Comparison of ENCODE assay signal across 20 cellular contexts in genomic region chr3:104425416-104425815, GRCh38.
DNase-seq lines count a peak whose midpoint lies in the region; ATAC-seq and TF ChIP-seq lines count a peak whose summit lies in the region.
"Had no signal": no experiment of that assay in that cellular context is flagged by ENCODE, and none has a peak within 500 bp of the region (broad histone marks: within the 10 kb centered on the region; RNA-seq: fewer than 3 reads in every experiment).

No MANE protein-coding gene starts in this region.

- no peaks in the 10 kb centered on the region for H3K9me2 ChIP-seq in PC-9 (ENCODE audit: insufficient read depth)

- no peak overlapping the region for H3K27ac Mint-ChIP-seq in activated CD4-positive, alpha-beta T cell treated with anti-CD3 and anti-CD28 coated beads for 36 hours
- H3K27ac Mint-ChIP-seq: CD4-positive, CD25-positive, alpha-beta regulatory T cell; H9; T-helper 17 cell had no signal

- CTCF ChIA-PET in HEK293T (lab: Yijun Ruan, JAX) (no interaction called here), PC-9 (lab: Charles Lee) (interaction anchor here (0.6 kb wide), 1 partner anchor 979 kb away, joined by 3 read pairs; no protein-coding TSS in a partner anchor)
- CTCF ChIA-PET in activated CD4-positive, alpha-beta T cell treated with anti-CD3 and anti-CD28 coated beads for 36 hours (lab: Charles Lee), result no interaction called here

- H3K4me1 ChIP-seq in cardiac muscle cell (ENCODE audit: low read depth) (peaks cover 28% of the 10 kb centered on the region), PC-9 (replicated peaks; ENCODE audit: insufficient read depth) (no peaks in the 10 kb centered on the region), osteoblast (ENCODE audit: insufficient read depth, low read length) (no peaks in the 10 kb centered on the region)

- TF ChIP-seq CTCF in cardiac muscle cell (IDR thresholded peaks at IDR 0.05; ENCODE audit: low read depth, low read length) (no peak), PC-9 (conservative IDR thresholded peaks at IDR 0.05) (no peak), osteoblast (IDR thresholded peaks at IDR 0.05; ENCODE audit: extremely low read depth, low read depth, low read length) (no peak)

- POLR2A ChIA-PET in HEK293T (lab: Yijun Ruan, JAX) (no interaction called here), PC-9 (lab: Charles Lee; ENCODE audit: unreplicated experiment) (no interaction called here)
- POLR2A ChIA-PET in activated CD4-positive, alpha-beta T cell treated with anti-CD3 and anti-CD28 coated beads for 36 hours (lab: Charles Lee), result no interaction called here

- H3K27me3 ChIP-seq in cardiac muscle cell, result no peaks in the 10 kb centered on the region
- H3K27me3 ChIP-seq in PC-9 (ENCODE audit: insufficient read depth, low read depth), result no peaks in the 10 kb centered on the region
- H3K27me3 ChIP-seq in osteoblast (ENCODE audit: insufficient read depth, low read length), result no peaks in the 10 kb centered on the region

- H3K4me3 Mint-ChIP-seq in activated CD4-positive, alpha-beta T cell treated with anti-CD3 and anti-CD28 coated beads for 36 hours, result no peak overlapping the region
- H3K4me3 Mint-ChIP-seq: CD4-positive, CD25-positive, alpha-beta regulatory T cell; H9; T-helper 17 cell had no signal

- H3K9me3 Mint-ChIP-seq in activated CD4-positive, alpha-beta T cell treated with anti-CD3 and anti-CD28 coated beads for 36 hours (ENCODE audit: low read depth), result no peaks in the 10 kb centered on the region

- H4K20me1 ChIP-seq in PC-9 (ENCODE audit: insufficient read depth) (no peaks in the 10 kb centered on the region), osteoblast (ENCODE audit: insufficient read depth, low read length) (no peaks in the 10 kb centered on the region)

- intact Hi-C loops in cardiac septum (cut with DNase I), result no loop called here
- intact Hi-C loops in PC-9 (cut with micrococcal nuclease; ENCODE audit: unreplicated experiment), result no loop called here
- intact Hi-C loops in activated CD4-positive, alpha-beta T cell treated with anti-CD3 and anti-CD28 coated beads for 36 hours (cut with DNase I, micrococcal nuclease), result no loop called here

- H3K9me3 ChIP-seq in cardiac muscle cell (ENCODE audit: low read depth) (no peaks in the 10 kb centered on the region), PC-9 (ENCODE audit: insufficient read depth, low read depth) (no peaks in the 10 kb centered on the region), osteoblast (ENCODE audit: low read depth, low read length) (no peaks in the 10 kb centered on the region)

- no peaks in the 10 kb centered on the region for H3F3A ChIP-seq in PC-9 (ENCODE audit: insufficient read depth, low read depth)

- H3K36me3 Mint-ChIP-seq in activated CD4-positive, alpha-beta T cell treated with anti-CD3 and anti-CD28 coated beads for 36 hours (ENCODE audit: low read depth), result no peaks in the 10 kb centered on the region
- H3K36me3 Mint-ChIP-seq: CD4-positive, CD25-positive, alpha-beta regulatory T cell had no signal

- no peak overlapping the region for H3K4me3 ChIP-seq in cardiac muscle cell
- H3K4me3 ChIP-seq in PC-9, result no peak overlapping the region
- no peak overlapping the region for H3K4me3 ChIP-seq in osteoblast (ENCODE audit: insufficient read depth, low read length)

- H3K79me2 ChIP-seq in PC-9 (ENCODE audit: low read depth) (no peaks in the 10 kb centered on the region), osteoblast (ENCODE audit: insufficient read depth, low read length) (no peaks in the 10 kb centered on the region)

- H2AFZ ChIP-seq in PC-9, result peak overlapping the region; percentile 5; the same call in 1 of the 2 replicates
- peak overlapping the region; percentile 10 for H2AFZ ChIP-seq in osteoblast (ENCODE audit: low read length)

- BruUV-seq in PC-9 (replicated peaks; lab: Mats Ljungman, UMichigan), result no TSS peak

- no peak for DNase-seq in cardiac muscle cell (ENCODE audit: low read depth in 1 of 2, low spot score in 1 of 2)
- no peak for DNase-seq in cardiac septum (ENCODE audit: low spot score)
- DNase-seq in HEK293T (ENCODE audit: extremely low spot score), result no peak
- no peak for DNase-seq in PC-9
- DNase-seq in osteoblast (ENCODE audit: insufficient read length, low spot score, missing footprints), result no peak
- no peak for DNase-seq in islet precursor cell
- DNase-seq in activated CD4-positive, alpha-beta T cell treated with anti-CD3 and anti-CD28 coated beads for 36 hours, result no peak
- DNase-seq: CD4-positive, CD25-positive, alpha-beta regulatory T cell; DMS79; GDM1; H9; MV-4-11; NCI-H1694; NCI-H2107; NCI-H446; NK-92 treated with Interleukin-12 subunit alpha and Interleukin-12 subunit beta, amount 100 ng/mL, for 24 hours; OCI-M1; T-helper 17 cell had no signal

- no peaks in the 10 kb centered on the region for H3K27me3 Mint-ChIP-seq in activated CD4-positive, alpha-beta T cell treated with anti-CD3 and anti-CD28 coated beads for 36 hours
- H3K27me3 Mint-ChIP-seq: CD4-positive, CD25-positive, alpha-beta regulatory T cell; T-helper 17 cell had no signal

- no peaks in the 10 kb centered on the region for H3K36me3 ChIP-seq in cardiac muscle cell
- H3K36me3 ChIP-seq in PC-9 (ENCODE audit: low read depth), result no peaks in the 10 kb centered on the region
- H3K36me3 ChIP-seq in osteoblast (ENCODE audit: insufficient read depth, low read length), result no peaks in the 10 kb centered on the region

- peak overlapping the region; percentile 42 for H3K27ac ChIP-seq in cardiac muscle cell
- H3K27ac ChIP-seq in PC-9, result no peak overlapping the region
- H3K27ac ChIP-seq in osteoblast (ENCODE audit: low read depth, low read length), result no peak overlapping the region
- H3K27ac ChIP-seq: RWPE1 had no signal

- H3K4me1 Mint-ChIP-seq in activated CD4-positive, alpha-beta T cell treated with anti-CD3 and anti-CD28 coated beads for 36 hours, result no peaks in the 10 kb centered on the region
- H3K4me1 Mint-ChIP-seq: CD4-positive, CD25-positive, alpha-beta regulatory T cell; T-helper 17 cell had no signal

- no peak overlapping the region for H3K4me2 ChIP-seq in PC-9
- no peak overlapping the region for H3K4me2 ChIP-seq in osteoblast (ENCODE audit: insufficient read depth, low read length)

- no peak for ATAC-seq in HG03095 (IDR thresholded peaks at IDR 0.05; ENCODE audit: unreplicated experiment)
- ATAC-seq in activated CD4-positive, alpha-beta T cell treated with anti-CD3 and anti-CD28 coated beads for 36 hours, result no peak
- ATAC-seq: T-helper 17 cell had no signal

TF ChIP-seq in HEK293T, 16 proteins besides CTCF, POLR2A, EP300 and RAD21:
- TF ChIP-seq SP1 (IDR thresholded peaks at IDR 0.05), result no peak
- peak; percentile 23; the same call in 1 of the 2 replicates for TF ChIP-seq CTBP1 (IDR thresholded peaks at IDR 0.05; ENCODE audit: borderline replicate concordance)
- TF ChIP-seq, protein P1, sequence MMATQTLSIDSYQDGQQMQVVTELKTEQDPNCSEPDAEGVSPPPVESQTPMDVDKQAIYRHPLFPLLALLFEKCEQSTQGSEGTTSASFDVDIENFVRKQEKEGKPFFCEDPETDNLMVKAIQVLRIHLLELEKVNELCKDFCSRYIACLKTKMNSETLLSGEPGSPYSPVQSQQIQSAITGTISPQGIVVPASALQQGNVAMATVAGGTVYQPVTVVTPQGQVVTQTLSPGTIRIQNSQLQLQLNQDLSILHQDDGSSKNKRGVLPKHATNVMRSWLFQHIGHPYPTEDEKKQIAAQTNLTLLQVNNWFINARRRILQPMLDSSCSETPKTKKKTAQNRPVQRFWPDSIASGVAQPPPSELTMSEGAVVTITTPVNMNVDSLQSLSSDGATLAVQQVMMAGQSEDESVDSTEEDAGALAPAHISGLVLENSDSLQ (IDR thresholded peaks at IDR 0.05), result 0 out of 2 replicates have a peak, but pooled peaks have one; percentile 46
